8 cellular contexts compared by ENCODE assay signal in genomic region chr10:102646610-102647432, GRCh38. TPM values are rescaled to one million over a fixed set of nuclear protein-coding genes. Genes with fewer than 3 reads are reported as not detected.
DNase-seq lines count a peak whose midpoint lies in the region; ATAC-seq, FAIRE-seq and TF ChIP-seq lines count a peak whose summit lies in the region.

No MANE protein-coding gene starts in this region.

- H4K20me1 ChIP-seq in GM23248 (ENCODE audit: insufficient read depth) = peaks cover 10% of the 10 kb centered on the region; the same call in 1 of the 2 replicates

- no peaks in the 10 kb centered on the region for H3K9me2 ChIP-seq in GM23248 (ENCODE audit: insufficient read depth)

- FAIRE-seq in bronchial epithelial cell (lab: Jason Lieb, UNC) = peak; percentile 36

- no peaks in the 10 kb centered on the region for H3K27me3 ChIP-seq in GM23248 (replicated peaks; ENCODE audit: insufficient read depth)
- H3K27me3 ChIP-seq in bronchial epithelial cell (ENCODE audit: control insufficient read depth, insufficient read depth, low read length) = no peaks in the 10 kb centered on the region

- H3F3A ChIP-seq in GM23248 (ENCODE audit: insufficient read depth) = peaks cover 11% of the 10 kb centered on the region; the same call in 1 of the 2 replicates

- peak overlapping the region; percentile 97 for H3K27ac ChIP-seq in GM23248

- WGBS in GM23248 (ENCODE audit: low coverage in 1 of 2, low lambda C conversion rate in 2 of 2, missing lambda C conversion rate in 2 of 2), 2 experiments = 8 to 10% methylated on average over 17 to 18 of the region's 18 CpGs

- TF ChIP-seq CTCF in bronchial epithelial cell (IDR thresholded peaks at IDR 0.05; ENCODE audit: insufficient read depth, low read length, severe bottlenecking) = no peak

- H3K36me3 ChIP-seq in GM23248 (ENCODE audit: low read depth) (no peaks in the 10 kb centered on the region), bronchial epithelial cell (ENCODE audit: control insufficient read depth, insufficient read depth, low read length) (peaks cover 4% of the 10 kb centered on the region)

- H2AFZ ChIP-seq in GM23248 = peak overlapping the region; percentile 26; the same call in 1 of the 2 replicates

- in situ Hi-C loops in GM23248 (cut with MboI) = no loop called here

- H3K9me3 ChIP-seq in GM23248 (ENCODE audit: low read depth) = no peaks in the 10 kb centered on the region

- H3K4me2 ChIP-seq in GM23248 (ENCODE audit: unreplicated experiment) = peak overlapping the region; percentile 84

- peak; percentile 50 for ATAC-seq in SK-N-SH treated with all-trans-retinoic acid at 6 μM for 48 hours
- ATAC-seq in left colon = peak; percentile 0
- ATAC-seq in GM18498 (IDR thresholded peaks at IDR 0.05; ENCODE audit: unreplicated experiment) = no peak

- peak overlapping the region; percentile 88 for H3K4me3 ChIP-seq in GM23248
- peak overlapping the region; percentile 91 for H3K4me3 ChIP-seq in bronchial epithelial cell (ENCODE audit: low read depth, low read length)

- peak overlapping the region; percentile 96 for H3K9ac ChIP-seq in GM23248

- H3K79me2 ChIP-seq in GM23248 (ENCODE audit: insufficient read depth) = peaks cover 72% of the 10 kb centered on the region

- H3K4me1 ChIP-seq in GM23248 (ENCODE audit: insufficient read depth) = peaks cover 40% of the 10 kb centered on the region

- intact Hi-C loops in left colon (cut with DNase I, micrococcal nuclease) = no loop called here

- DNase-seq in GM23248 = peak; percentile 69
- no peak for DNase-seq in bronchial epithelial cell (ENCODE audit: low read depth)
- DNase-seq in left colon = peak; percentile 58 to 60
- DNase-seq in stimulated activated CD4-positive, alpha-beta T cell treated with anti-CD3 and anti-CD28 coated beads, Interleukin-4, amount 100 ng/mL, for 1 hour = peak; percentile 57
- DNase-seq in NCI-H1436 treated with DMSO at 0.1 percent for 48 hours (lab: John Stamatoyannopoulos, UW) = no peak
- DNase-seq in DMS114 treated with DMSO at 0.1 percent for 48 hours (lab: John Stamatoyannopoulos, UW; ENCODE audit: unreplicated experiment) = no peak

TF ChIP-seq in SK-N-SH treated with all-trans-retinoic acid at 6 μM for 48 hours, 23 proteins besides CTCF, POLR2A, EP300 and RAD21:
- no peak for TF ChIP-seq SNAI2 (CRISPR knock-in tag; IDR thresholded peaks at IDR 0.05)
- no peak for TF ChIP-seq CSDC2 (CRISPR knock-in tag; IDR thresholded peaks at IDR 0.05)
- TF ChIP-seq PPARA (CRISPR knock-in tag; IDR thresholded peaks at IDR 0.05; ENCODE audit: borderline replicate concordance) = no peak
- TF ChIP-seq ZFP30 (CRISPR knock-in tag; IDR thresholded peaks at IDR 0.05) = no peak

RNA-seq across cellular contexts. Expression of gene TRIM8, which starts 2.5 kb away (rescaled TPM):
- 108 and 114 TPM in 2 replicates for total RNA-seq in GM23248 (2014; rRNA removed; shearing (Covaris generic))
- 35.6 and 37.5 TPM in 2 replicates for polyA plus RNA-seq in GM23248 (2016; fragmentation: Nextera tagmentation; extraction: Ambion mirVana)
- total RNA-seq in bronchial epithelial cell = 31.1 and 41.2 TPM in 2 replicates
- 10 to 100 TPM; 58.4 to 64.0 TPM for total RNA-seq in left colon

Comparison
In these comparisons a context has a peak if more than half of its experiments do, and no peak if none do; other contexts are left out.
1. DNase-seq: peak in GM23248 (single experiment), left colon (2 of 2) and stimulated activated CD4-positive, alpha-beta T cell treated with anti-CD3 and anti-CD28 coated beads, Interleukin-4, amount 100 ng/mL, for 1 hour (single experiment); none in bronchial epithelial cell (single experiment), NCI-H1436 treated with DMSO at 0.1 percent for 48 hours (single experiment) and DMS114 treated with DMSO at 0.1 percent for 48 hours (single experiment).